20 cellular contexts compared by ENCODE assay signal in the genomic region with DNA sequence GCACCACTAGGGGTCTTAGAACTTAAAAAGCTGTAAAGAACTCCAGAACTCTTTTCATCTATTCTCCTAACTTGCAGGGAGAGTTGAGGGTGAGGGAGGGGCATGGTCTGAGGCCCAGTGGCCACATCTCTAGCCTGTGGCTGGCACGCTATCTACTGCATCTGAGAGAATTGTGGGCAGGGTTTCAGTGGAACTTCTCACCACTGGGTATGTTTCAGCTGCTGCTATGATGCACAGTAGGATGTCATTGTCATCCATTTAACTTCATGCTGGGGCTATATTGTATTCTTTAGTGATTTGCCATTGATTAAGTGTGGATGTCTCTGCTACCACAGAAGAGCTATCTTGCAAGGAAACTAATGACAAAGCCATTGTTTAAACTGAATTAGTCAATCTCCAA. TPM values are rescaled to one million over a fixed set of nuclear protein-coding genes. Genes with fewer than 3 reads are reported as not detected.
DNase-seq lines count a peak whose midpoint lies in the region; ATAC-seq and TF ChIP-seq lines count a peak whose summit lies in the region.
"Had no signal": no experiment of that assay in that cellular context is flagged by ENCODE, and none has a peak within 500 bp of the region (broad histone marks: within the 10 kb centered on the region; RNA-seq: fewer than 3 reads in every experiment).

No MANE protein-coding gene starts in this region.

- no peak overlapping the region for H3K23ac ChIP-seq in mesenchymal stem cell (ENCODE audit: low read length in 2 of 2)

- no peak overlapping the region for H3K9ac ChIP-seq in mesenchymal stem cell (ENCODE audit: low read length)

- H3K36me3 ChIP-seq in mesenchymal stem cell (ENCODE audit: control insufficient read depth in 1 of 2, insufficient read depth in 2 of 2, low read depth in 1 of 2, low read length in 2 of 2) = peaks cover 7 to 32% of the 10 kb centered on the region in 2 experiments

- H3K27ac Mint-ChIP-seq in HFFc6 = no peak overlapping the region
- no peak overlapping the region for H3K27ac Mint-ChIP-seq in activated T-helper 17 cell treated with anti-CD3 and anti-CD28 coated beads, Interleukin-2, amount 50 U/mL, for 72 hours
- no peak overlapping the region for H3K27ac Mint-ChIP-seq in stimulated activated effector memory CD8-positive, alpha-beta T cell treated with anti-CD3 and anti-CD28 coated beads, Interleukin-12 subunit alpha, Interleukin-12 subunit beta, amount 100 ng/mL, for 72 hours
- H3K27ac Mint-ChIP-seq: CD8-positive, alpha-beta T cell had no signal

- peaks cover 43% of the 10 kb centered on the region for H3K4me1 Mint-ChIP-seq in HFFc6 (ENCODE audit: low read depth)
- H3K4me1 Mint-ChIP-seq in activated T-helper 17 cell treated with anti-CD3 and anti-CD28 coated beads, Interleukin-2, amount 50 U/mL, for 72 hours = peaks cover 25% of the 10 kb centered on the region
- H3K4me1 Mint-ChIP-seq in stimulated activated effector memory CD8-positive, alpha-beta T cell treated with anti-CD3 and anti-CD28 coated beads, Interleukin-12 subunit alpha, Interleukin-12 subunit beta, amount 100 ng/mL, for 72 hours = peaks cover 33% of the 10 kb centered on the region

- H4K91ac ChIP-seq in mesenchymal stem cell (ENCODE audit: low read length) = no peak overlapping the region

- no peak overlapping the region for H3K4ac ChIP-seq in mesenchymal stem cell (ENCODE audit: low read depth in 1 of 2, low read length in 2 of 2)

- H3K18ac ChIP-seq in mesenchymal stem cell (ENCODE audit: low read depth in 1 of 2, low read length in 2 of 2) = no peak overlapping the region

- H3K36me3 Mint-ChIP-seq in HFFc6 (ENCODE audit: low read depth) = peaks cover 22% of the 10 kb centered on the region
- peaks cover 26% of the 10 kb centered on the region for H3K36me3 Mint-ChIP-seq in activated T-helper 17 cell treated with anti-CD3 and anti-CD28 coated beads, Interleukin-2, amount 50 U/mL, for 72 hours (ENCODE audit: low read depth)
- peaks cover 10% of the 10 kb centered on the region for H3K36me3 Mint-ChIP-seq in stimulated activated effector memory CD8-positive, alpha-beta T cell treated with anti-CD3 and anti-CD28 coated beads, Interleukin-12 subunit alpha, Interleukin-12 subunit beta, amount 100 ng/mL, for 72 hours

- H3K9me3 Mint-ChIP-seq in HFFc6 = no peaks in the 10 kb centered on the region
- H3K9me3 Mint-ChIP-seq in activated T-helper 17 cell treated with anti-CD3 and anti-CD28 coated beads, Interleukin-2, amount 50 U/mL, for 72 hours = no peaks in the 10 kb centered on the region
- H3K9me3 Mint-ChIP-seq in stimulated activated effector memory CD8-positive, alpha-beta T cell treated with anti-CD3 and anti-CD28 coated beads, Interleukin-12 subunit alpha, Interleukin-12 subunit beta, amount 100 ng/mL, for 72 hours = no peaks in the 10 kb centered on the region
- H3K9me3 Mint-ChIP-seq: CD8-positive, alpha-beta T cell had no signal

- no peak overlapping the region for H3K4me2 ChIP-seq in mesenchymal stem cell (ENCODE audit: low read length, poor library complexity, severe bottlenecking)

- peaks cover 17% of the 10 kb centered on the region for H3K4me1 ChIP-seq in mesenchymal stem cell (ENCODE audit: control insufficient read depth, insufficient read depth, low read depth, low read length)

- no peak overlapping the region for H2AFZ ChIP-seq in mesenchymal stem cell (ENCODE audit: low read depth, low read length)

- no peak overlapping the region for H2BK15ac ChIP-seq in mesenchymal stem cell (ENCODE audit: low read depth, poor library complexity, severe bottlenecking)

- no peak overlapping the region for H3K27ac ChIP-seq in mesenchymal stem cell (ENCODE audit: low read length, poor library complexity, severe bottlenecking)

- peak; percentile 16 for ATAC-seq in activated T-helper 17 cell treated with anti-CD3 and anti-CD28 coated beads, Interleukin-2, amount 50 U/mL, for 72 hours (replicated peaks)
- ATAC-seq in stimulated activated effector memory CD8-positive, alpha-beta T cell treated with anti-CD3 and anti-CD28 coated beads, Interleukin-12 subunit alpha, Interleukin-12 subunit beta, amount 100 ng/mL, for 72 hours = peak; percentile 5
- ATAC-seq in HG02759 (IDR thresholded peaks at IDR 0.05; ENCODE audit: unreplicated experiment) (no peak), HG03378 (IDR thresholded peaks at IDR 0.05; ENCODE audit: unreplicated experiment) (no peak)
- ATAC-seq: CD8-positive, alpha-beta T cell; K562; PC-3 had no signal

- no peaks in the 10 kb centered on the region; the same call in 1 of the 2 replicates for H3K27me3 Mint-ChIP-seq in HFFc6 (ENCODE audit: insufficient read depth)
- no peaks in the 10 kb centered on the region for H3K27me3 Mint-ChIP-seq in activated T-helper 17 cell treated with anti-CD3 and anti-CD28 coated beads, Interleukin-2, amount 50 U/mL, for 72 hours

- 100% methylated on average over 1 of the region's 1 CpG for WGBS in mesenchymal stem cell

- no peak overlapping the region for H3K4me3 ChIP-seq in mesenchymal stem cell (ENCODE audit: insufficient read depth in 1 of 2, low read depth in 1 of 2, low read length in 2 of 2)
- H3K4me3 ChIP-seq: K562 had no signal

- no peak overlapping the region for H2BK120ac ChIP-seq in mesenchymal stem cell (ENCODE audit: low read depth, low read length)

- H2BK5ac ChIP-seq in mesenchymal stem cell (ENCODE audit: low read depth, low read length, poor library complexity, severe bottlenecking) = no peak overlapping the region

- H2BK12ac ChIP-seq in mesenchymal stem cell (ENCODE audit: low read length in 2 of 2) = no peak overlapping the region

- H3K14ac ChIP-seq in mesenchymal stem cell (ENCODE audit: low read length in 2 of 2) = no peak overlapping the region

- H3K4me3 Mint-ChIP-seq in HFFc6 = no peak overlapping the region
- no peak overlapping the region for H3K4me3 Mint-ChIP-seq in activated T-helper 17 cell treated with anti-CD3 and anti-CD28 coated beads, Interleukin-2, amount 50 U/mL, for 72 hours
- no peak overlapping the region for H3K4me3 Mint-ChIP-seq in stimulated activated effector memory CD8-positive, alpha-beta T cell treated with anti-CD3 and anti-CD28 coated beads, Interleukin-12 subunit alpha, Interleukin-12 subunit beta, amount 100 ng/mL, for 72 hours
- H3K4me3 Mint-ChIP-seq: CD8-positive, alpha-beta T cell had no signal

- TF ChIP-seq CTCF in HFFc6 (IDR thresholded peaks at IDR 0.05) = 0 out of 2 replicates have a peak, but pooled peaks have one; percentile 37

- H2AK5ac ChIP-seq in mesenchymal stem cell (ENCODE audit: low read length, severe bottlenecking) = peak overlapping the region; percentile 41

- H3K27me3 ChIP-seq in mesenchymal stem cell (ENCODE audit: control insufficient read depth in 1 of 2, insufficient read depth in 1 of 2, low read length in 2 of 2) = no peaks in the 10 kb centered on the region

- peaks cover 44% of the 10 kb centered on the region for H3K79me1 ChIP-seq in mesenchymal stem cell (replicated peaks; ENCODE audit: low read length, poor library complexity, severe bottlenecking)

- no peak overlapping the region for H4K8ac ChIP-seq in mesenchymal stem cell (ENCODE audit: low read length)

- H3K9me3 ChIP-seq in mesenchymal stem cell (ENCODE audit: control insufficient read depth, low read length) = no peaks in the 10 kb centered on the region

- DNase-seq in HFFc6 (no peak), mesenchymal stem cell (no peak), islet precursor cell (no peak)
- DNase-seq in stimulated activated effector memory CD8-positive, alpha-beta T cell treated with anti-CD3 and anti-CD28 coated beads, Interleukin-12 subunit alpha, Interleukin-12 subunit beta, amount 100 ng/mL, for 72 hours (ENCODE audit: low spot score in 2 of 2) = no peak
- DNase-seq: CD8-positive, alpha-beta T cell; DND-41; MM.1S; NCI-H1048; NCI-H1417 treated with DMSO at 0.1 percent for 48 hours; NCI-H2029; NCI-H2171; NCI-H345; NCI-H524 treated with DMSO at 0.1 percent for 48 hours; NCI-H82; PC-3; Right ventricle myocardium superior had no signal

RNA-seq across cellular contexts. Expression of gene TMEM14A, which starts 4.5 kb away (rescaled TPM):
- total RNA-seq in HFFc6 (2021; fragmentation: NEBNext Ultra II Directional; extraction: Animal tissue kit (Norgen Biotek cat#: 25700)) = 10 to 100 TPM; 36.3 to 48.0 (median 45.0) TPM
- 10 to 100 TPM; 14.1 to 20.3 TPM for total RNA-seq in activated T-helper 17 cell treated with anti-CD3 and anti-CD28 coated beads, Interleukin-2, amount 50 U/mL, for 72 hours
- 28.7 TPM for polyA plus RNA-seq in mesenchymal stem cell (2013, experiment 1 of 2)
- 32.6 TPM for polyA plus RNA-seq in mesenchymal stem cell (2013, experiment 2 of 2)

Comparison
In these comparisons a context has a peak if more than half of its experiments do, and no peak if none do; other contexts are left out.
1. ATAC-seq: peak in activated T-helper 17 cell treated with anti-CD3 and anti-CD28 coated beads, Interleukin-2, amount 50 U/mL, for 72 hours (single experiment) and stimulated activated effector memory CD8-positive, alpha-beta T cell treated with anti-CD3 and anti-CD28 coated beads, Interleukin-12 subunit alpha, Interleukin-12 subunit beta, amount 100 ng/mL, for 72 hours (single experiment); none in HG02759 (single experiment) and HG03378 (single experiment).